ENCODE assay signal across 17 cellular contexts in the genomic region with DNA sequence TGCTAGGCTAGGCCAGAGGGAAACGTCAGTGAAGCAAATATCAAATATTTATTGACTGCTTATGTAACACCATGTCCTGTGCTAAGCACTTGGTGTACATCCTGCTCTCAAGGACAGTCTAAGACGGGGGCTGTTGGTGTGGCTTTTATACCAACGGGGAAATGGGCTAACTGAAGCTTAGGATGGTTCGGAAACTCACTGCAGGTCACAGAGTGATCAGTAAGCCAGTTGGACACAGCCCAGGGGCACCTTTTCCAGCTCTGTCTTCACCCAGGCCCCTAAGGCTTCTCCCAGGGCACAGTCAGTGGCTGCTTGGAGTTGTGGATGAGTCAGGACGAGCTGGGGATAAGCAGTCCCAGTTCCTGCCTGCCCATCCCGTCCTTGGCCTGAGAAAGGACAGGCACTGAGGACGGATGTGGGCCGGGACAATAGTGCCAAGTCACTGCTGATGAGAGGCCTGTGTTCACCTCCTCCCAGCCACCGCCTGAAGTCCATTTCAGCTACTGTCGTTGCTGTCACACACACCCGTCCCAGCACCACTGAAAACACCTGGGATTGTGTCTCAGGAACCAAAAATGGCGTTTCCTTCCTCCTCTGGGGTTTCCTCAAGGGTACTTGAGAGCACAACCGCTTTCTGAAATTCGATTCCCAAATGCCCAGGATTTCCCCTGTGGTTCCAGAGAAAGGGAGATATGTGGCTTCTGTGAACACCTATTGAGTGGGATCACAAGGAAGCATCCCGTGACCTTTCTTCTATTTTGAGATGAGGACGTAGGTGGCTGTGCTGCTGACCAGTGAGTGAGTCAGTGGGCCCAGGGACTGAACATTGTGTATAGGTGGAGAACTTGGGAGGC. TPM values are rescaled to one million over a fixed set of nuclear protein-coding genes. Genes with fewer than 3 reads are reported as not detected.
A peak's percentile ranks its signal among the peaks of the same experiment; 100 is the strongest.
DNase-seq lines count a peak whose midpoint lies in the region; ATAC-seq and TF ChIP-seq lines count a peak whose summit lies in the region.
"Had no signal": no experiment of that assay in that cellular context is flagged by ENCODE, and none has a peak within 500 bp of the region (broad histone marks: within the 10 kb centered on the region; RNA-seq: fewer than 3 reads in every experiment).

No MANE protein-coding gene starts in this region.

- H3K9me2 ChIP-seq in GM23248 (ENCODE audit: insufficient read depth), result no peaks in the 10 kb centered on the region

- H3K36me3 Mint-ChIP-seq in neural crest cell (ENCODE audit: low read depth), result peaks cover 32% of the 10 kb centered on the region

- peak; percentile 69 for DNase-seq in GM23248
- peak; percentile 52 to 74 for DNase-seq in SJSA1 (ENCODE audit: low read depth in 1 of 2, low spot score in 2 of 2)
- DNase-seq in cardiac septum (ENCODE audit: low spot score), result peak; percentile 54
- no peak for DNase-seq in neural crest cell (ENCODE audit: low read depth, low spot score)
- no peak for DNase-seq in medulla oblongata (ENCODE audit: extremely low spot score)
- no peak for DNase-seq in NCI-H1092 (lab: John Stamatoyannopoulos, UW)
- DNase-seq: activated CD4-positive, CD25-positive, alpha-beta regulatory T cell; activated T-cell treated with anti-CD3 and anti-CD28 coated beads for 4 hours; aorta; CD8-positive, alpha-beta T cell; hippocampal formation; mucosa of descending colon; MV-4-11; NCI-H526 treated with DMSO at 0.1 percent for 48 hours; retina had no signal

- 75 to 76% methylated on average over 15 to 16 of the region's 16 CpGs for WGBS in GM23248 (ENCODE audit: low coverage in 1 of 2, low lambda C conversion rate in 2 of 2, missing lambda C conversion rate in 2 of 2), 2 experiments

- intact Hi-C loops in cardiac septum (cut with DNase I), result no loop called here

- H3K9me3 ChIP-seq in GM23248 (ENCODE audit: low read depth) (no peaks in the 10 kb centered on the region), SJSA1 (replicated peaks) (peaks cover 27% of the 10 kb centered on the region)

- in situ Hi-C loops in GM23248 (cut with MboI), result no loop called here

- ATAC-seq in HG02678 (IDR thresholded peaks at IDR 0.05; ENCODE audit: unreplicated experiment), result no peak
- ATAC-seq in GM19455 (IDR thresholded peaks at IDR 0.05; ENCODE audit: unreplicated experiment), result no peak
- ATAC-seq: CD8-positive, alpha-beta T cell; mucosa of descending colon had no signal

- H3K27ac Mint-ChIP-seq in neural crest cell (ENCODE audit: unreplicated experiment), result peak overlapping the region; percentile 69
- H3K27ac Mint-ChIP-seq: CD8-positive, alpha-beta T cell had no signal

- H3K4me3 ChIP-seq in GM23248 (no peak overlapping the region), SJSA1 (no peak overlapping the region)
- H3K4me3 ChIP-seq: mucosa of descending colon had no signal

- H3K27ac ChIP-seq in GM23248, result peak overlapping the region; percentile 56
- H3K27ac ChIP-seq in SJSA1, result peak overlapping the region; percentile 71

- no peaks in the 10 kb centered on the region for H3K36me3 ChIP-seq in GM23248 (ENCODE audit: low read depth)
- H3K36me3 ChIP-seq in SJSA1, result peaks cover 8% of the 10 kb centered on the region

- H3K4me1 ChIP-seq in GM23248 (ENCODE audit: insufficient read depth), result peaks cover 14% of the 10 kb centered on the region
- peaks cover 16% of the 10 kb centered on the region for H3K4me1 ChIP-seq in SJSA1 (replicated peaks)

- H3K4me3 Mint-ChIP-seq in neural crest cell, result peak overlapping the region; percentile 41
- H3K4me3 Mint-ChIP-seq: CD8-positive, alpha-beta T cell had no signal

- H3K4me2 ChIP-seq in GM23248 (ENCODE audit: unreplicated experiment), result no peak overlapping the region

- H3K9ac ChIP-seq in GM23248, result peak overlapping the region; percentile 16; the same call in 1 of the 2 replicates

- 0 out of 2 replicates have a peak, but pooled peaks cover 5% of the 10 kb centered on the region for H3K79me2 ChIP-seq in GM23248 (ENCODE audit: insufficient read depth)

- H4K20me1 ChIP-seq in GM23248 (ENCODE audit: insufficient read depth), result no peaks in the 10 kb centered on the region

- no peak for TF ChIP-seq CTCF in neural crest cell (conservative IDR thresholded peaks at IDR 0.05)

- no peaks in the 10 kb centered on the region for H3K27me3 Mint-ChIP-seq in neural crest cell (ENCODE audit: low read depth)

- peaks cover 14% of the 10 kb centered on the region for H3K9me3 Mint-ChIP-seq in neural crest cell

- peaks cover 11% of the 10 kb centered on the region; the same call in 1 of the 2 replicates for H3F3A ChIP-seq in GM23248 (ENCODE audit: insufficient read depth)

- H3K27me3 ChIP-seq in GM23248 (replicated peaks; ENCODE audit: insufficient read depth) (no peaks in the 10 kb centered on the region), SJSA1 (replicated peaks) (no peaks in the 10 kb centered on the region)

- H3K4me1 Mint-ChIP-seq in neural crest cell, result peaks cover 25% of the 10 kb centered on the region

- peak overlapping the region; percentile 30; the same call in 1 of the 2 replicates for H2AFZ ChIP-seq in GM23248

RNA-seq across cellular contexts. Expression of a gene that starts 17.5 kb away (rescaled TPM):
- 10.9 and 12.8 TPM in 2 replicates for total RNA-seq in GM23248 (2014; rRNA removed; shearing (Covaris generic))
- 8.5 and 9.2 TPM in 2 replicates for polyA plus RNA-seq in GM23248 (2016; fragmentation: Nextera tagmentation; extraction: Ambion mirVana)
- total RNA-seq in SJSA1 (2014; rRNA removed; shearing (Covaris generic)), result 40.5 and 44.5 TPM in 2 replicates
- total RNA-seq in cardiac septum (20.6 TPM), neural crest cell (42.1 and 44.2 TPM in 2 replicates)

Comparison
In these comparisons a context has a peak if more than half of its experiments do, and no peak if none do; other contexts are left out.
1. DNase-seq: peak in GM23248 (single experiment), SJSA1 (2 of 2) and cardiac septum (single experiment); none in neural crest cell (single experiment), medulla oblongata (single experiment) and NCI-H1092 (single experiment).